In genomic region chr3:187237741-187238140, GRCh38 we compare ENCODE assay signal across 36 cellular contexts. TPM values are rescaled to one million over a fixed set of nuclear protein-coding genes. Genes with fewer than 3 reads are reported as not detected.
"Had no signal": no experiment of that assay in that cellular context is flagged by ENCODE, and none has a peak within 500 bp of the region (broad histone marks: within the 10 kb centered on the region; RNA-seq: fewer than 3 reads in every experiment).

No MANE protein-coding gene starts in this region.

- H3K4me3 ChIP-seq: adrenal gland, breast epithelium, cardiac muscle cell, colonic mucosa, esophagus squamous epithelium, gastroesophageal sphincter, heart right ventricle had no signal

- ATAC-seq: activated CD4-positive, alpha-beta T cell treated with anti-CD3 and anti-CD28 coated beads for 36 hours; activated CD8-positive, alpha-beta memory T cell treated with anti-CD3 and anti-CD28 coated beads, Interleukin-2, amount 10 ng/mL, durations not matched to agents 7 days and 5 days; activated CD8-positive, alpha-beta T cell treated with anti-CD3 and anti-CD28 coated beads, Interleukin-2, amount 10 ng/mL, durations not matched to agents 7 days and 5 days; activated naive CD8-positive, alpha-beta T cell treated with anti-CD3 and anti-CD28 coated beads, Interleukin-2, amount 50 U/mL, for 24 hours; gastroesophageal sphincter; heart right ventricle had no signal

- DNase-seq: activated CD4-positive, alpha-beta memory T cell treated with anti-CD3 and anti-CD28 coated beads for 36 hours; activated CD4-positive, alpha-beta T cell treated with anti-CD3 and anti-CD28 coated beads for 36 hours; activated CD4-positive, alpha-beta T cell treated with anti-CD3 and anti-CD28 coated beads, Interleukin-2, amount 10 ng/mL, durations not matched to agents 24 days and 14 days; activated CD4-positive, CD25-positive, alpha-beta regulatory T cell; activated CD4-positive, CD25-positive, alpha-beta regulatory T cell treated with anti-CD3 and anti-CD28 coated beads, Interleukin-2, amount 50 U/mL, for 72 hours; activated CD8-positive, alpha-beta memory T cell treated with anti-CD3 and anti-CD28 coated beads, Interleukin-2, amount 10 ng/mL, durations not matched to agents 7 days and 5 days; activated CD8-positive, alpha-beta memory T cell treated with anti-CD3 and anti-CD28 coated beads, Interleukin-2, amount 50 U/mL, for 4 hours; activated CD8-positive, alpha-beta T cell treated with anti-CD3 and anti-CD28 coated beads, Interleukin-2, amount 10 ng/mL, durations not matched to agents 7 days and 5 days; activated effector memory CD4-positive, alpha-beta T cell treated with anti-CD3 and anti-CD28 coated beads, Interleukin-2, amount 50 U/mL, for 16 hours; activated naive CD4-positive, alpha-beta T cell treated with anti-CD3 and anti-CD28 coated beads for 36 hours; activated naive CD8-positive, alpha-beta T cell treated with anti-CD3 and anti-CD28 coated beads for 36 hours; activated naive CD8-positive, alpha-beta T cell treated with anti-CD3 and anti-CD28 coated beads, Interleukin-2, amount 50 U/mL, for 24 hours; activated T-cell treated with anti-CD3 and anti-CD28 coated beads, Interleukin-2, amount 50 U/mL, for 1 hour; activated T-cell treated with anti-CD3 and anti-CD28 coated beads, Interleukin-2, amount 50 U/mL, for 48 hours; adrenal gland; amygdala; aorta; central memory CD4-positive, alpha-beta T cell; cerebellar nuclear complex; colonic mucosa; effector CD8-positive, alpha-beta T cell; esophagus squamous epithelium; foreskin melanocyte; heart right ventricle; T-helper 1 cell; T-helper 2 cell had no signal

- H3K4me1 ChIP-seq: adrenal gland, breast epithelium, colonic mucosa, esophagus squamous epithelium, gastroesophageal sphincter, heart right ventricle had no signal

- H3K9me3 ChIP-seq: adrenal gland, breast epithelium, colonic mucosa, esophagus squamous epithelium, gastroesophageal sphincter, heart right ventricle had no signal

- H3K36me3 ChIP-seq: adrenal gland, breast epithelium, cardiac muscle cell, colonic mucosa, esophagus squamous epithelium, heart right ventricle had no signal

- H3K27me3 ChIP-seq: adrenal gland, breast epithelium, cardiac muscle cell, colonic mucosa, esophagus squamous epithelium, gastroesophageal sphincter, heart right ventricle had no signal

- H3K27ac ChIP-seq: adrenal gland, breast epithelium, cardiac muscle cell, colonic mucosa, epithelial cell of prostate, esophagus squamous epithelium, gastroesophageal sphincter, heart right ventricle had no signal

RNA-seq across cellular contexts. Expression of gene RTP1, which starts 40.5 kb away (rescaled TPM):
- total RNA-seq: activated CD4-positive, alpha-beta memory T cell treated with anti-CD3 and anti-CD28 coated beads for 36 hours; activated CD4-positive, alpha-beta T cell treated with anti-CD3 and anti-CD28 coated beads for 36 hours; activated CD4-positive, alpha-beta T cell treated with anti-CD3 and anti-CD28 coated beads, Interleukin-2, amount 10 ng/mL, durations not matched to agents 24 days and 14 days; activated CD8-positive, alpha-beta memory T cell treated with anti-CD3 and anti-CD28 coated beads for 36 hours; activated CD8-positive, alpha-beta memory T cell treated with anti-CD3 and anti-CD28 coated beads, Interleukin-2, amount 10 ng/mL, durations not matched to agents 7 days and 5 days; activated CD8-positive, alpha-beta T cell treated with anti-CD3 and anti-CD28 coated beads, Interleukin-2, amount 10 ng/mL, durations not matched to agents 7 days and 5 days; activated naive CD4-positive, alpha-beta T cell treated with anti-CD3 and anti-CD28 coated beads for 36 hours; activated naive CD8-positive, alpha-beta T cell treated with anti-CD3 and anti-CD28 coated beads for 36 hours; activated T-helper 1 cell treated with anti-CD3 and anti-CD28 coated beads, Interleukin-12 subunit alpha, Interleukin-12 subunit beta, Interleukin-2, Interleukin-4 antibody, amounts not matched to agents 30 ng/mL and 10 ng/mL and 1 ng/mL, durations not matched to agents 14 hours and 24 hours and 36 hours; activated T-helper 2 cell treated with anti-CD3 and anti-CD28 coated beads, Interferon-gamma antibody, Interleukin-2, Interleukin-4, amounts not matched to agents 10 μg/mL and 5 μg/mL and 100 μg/mL, durations not matched to agents 14 hours and 24 hours and 36 hours; adrenal gland; breast epithelium; cardiac muscle cell; colonic mucosa; dermis microvascular lymphatic vessel endothelial cell; endothelial cell of umbilical vein; esophagus squamous epithelium; gastroesophageal sphincter; glomerular endothelial cell had no signal
- polyA plus RNA-seq: aorta, cardiac muscle cell, endothelial cell of umbilical vein, heart right ventricle had no signal

RNA-seq across cellular contexts. Expression of gene MASP1, which starts 53.8 kb away (rescaled TPM):
- total RNA-seq: activated CD4-positive, alpha-beta memory T cell treated with anti-CD3 and anti-CD28 coated beads for 36 hours; activated CD4-positive, alpha-beta T cell treated with anti-CD3 and anti-CD28 coated beads for 36 hours; activated CD4-positive, alpha-beta T cell treated with anti-CD3 and anti-CD28 coated beads, Interleukin-2, amount 10 ng/mL, durations not matched to agents 24 days and 14 days; activated CD8-positive, alpha-beta memory T cell treated with anti-CD3 and anti-CD28 coated beads for 36 hours; activated CD8-positive, alpha-beta memory T cell treated with anti-CD3 and anti-CD28 coated beads, Interleukin-2, amount 10 ng/mL, durations not matched to agents 7 days and 5 days; activated CD8-positive, alpha-beta T cell treated with anti-CD3 and anti-CD28 coated beads, Interleukin-2, amount 10 ng/mL, durations not matched to agents 7 days and 5 days; activated naive CD4-positive, alpha-beta T cell treated with anti-CD3 and anti-CD28 coated beads for 36 hours; activated naive CD8-positive, alpha-beta T cell treated with anti-CD3 and anti-CD28 coated beads for 36 hours; activated T-helper 1 cell treated with anti-CD3 and anti-CD28 coated beads, Interleukin-12 subunit alpha, Interleukin-12 subunit beta, Interleukin-2, Interleukin-4 antibody, amounts not matched to agents 30 ng/mL and 10 ng/mL and 1 ng/mL, durations not matched to agents 14 hours and 24 hours and 36 hours; activated T-helper 2 cell treated with anti-CD3 and anti-CD28 coated beads, Interferon-gamma antibody, Interleukin-2, Interleukin-4, amounts not matched to agents 10 μg/mL and 5 μg/mL and 100 μg/mL, durations not matched to agents 14 hours and 24 hours and 36 hours had no signal
